21 cellular contexts compared by ENCODE assay signal in the genomic region with DNA sequence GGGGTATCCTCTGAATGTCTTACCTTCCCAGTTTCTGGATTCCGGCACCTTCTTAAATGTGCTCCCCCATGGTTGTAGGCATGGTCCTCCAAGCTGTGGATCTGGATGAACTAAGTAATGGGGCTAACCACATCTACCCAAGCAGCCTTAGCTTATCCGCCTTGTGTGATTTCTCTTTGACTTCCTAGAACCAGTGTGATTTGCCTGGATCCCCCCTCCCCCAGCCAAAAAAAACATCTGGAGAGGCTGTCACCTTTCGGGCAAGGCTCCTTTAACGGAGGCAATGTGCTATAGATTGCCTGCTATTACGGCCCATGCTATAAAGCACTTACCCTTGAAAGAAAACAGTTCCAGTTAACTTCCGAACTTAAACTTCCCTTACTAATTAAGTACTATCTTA.
"Had no signal": no experiment of that assay in that cellular context is flagged by ENCODE, and none has a peak within 500 bp of the region (broad histone marks: within the 10 kb centered on the region; RNA-seq: fewer than 3 reads in every experiment).

No MANE protein-coding gene starts in this region.

- H3K4me1 Mint-ChIP-seq: neural progenitor cell had no signal

- H3K4me1 ChIP-seq: right atrium auricular region, thyroid gland, uterus had no signal

- H3K9me3 ChIP-seq: left ventricle myocardium inferior, lower lobe of right lung, ovary, right atrium auricular region, thyroid gland, upper lobe of left lung, uterus had no signal

- H3K27ac ChIP-seq: coronary artery, hepatocyte, left ventricle myocardium inferior, lower lobe of right lung, neural progenitor cell, ovary, right atrium auricular region, thyroid gland, upper lobe of left lung, uterus had no signal

- H3K4me3 ChIP-seq: coronary artery, dorsolateral prefrontal cortex, hepatocyte, left ventricle myocardium inferior, lower lobe of right lung, neural progenitor cell, ovary, right atrium auricular region, thyroid gland, upper lobe of left lung, uterus had no signal

- ATAC-seq: left cardiac atrium; lower lobe of right lung; naive thymus-derived CD4-positive, alpha-beta T cell had no signal

- DNase-seq: dorsolateral prefrontal cortex; effector CD8-positive, alpha-beta T cell; foreskin melanocyte; head of caudate nucleus; kidney; left cardiac atrium; left ventricle myocardium inferior; lower lobe of right lung; naive thymus-derived CD4-positive, alpha-beta T cell; nucleus accumbens; ovary; small intestine; stimulated activated CD4-positive, alpha-beta T cell treated with anti-CD3 and anti-CD28 coated beads, Interleukin-2, amount 100 ng/mL, for 48 hours; stimulated activated naive CD4-positive, alpha-beta T cell treated with Interleukin-2 at 50 U/mL for 16 hours; thyroid gland; upper lobe of left lung; uterus had no signal

- H3K27ac Mint-ChIP-seq: neural progenitor cell had no signal

- H3K27me3 Mint-ChIP-seq: naive thymus-derived CD4-positive, alpha-beta T cell had no signal

- H3K27me3 ChIP-seq: dorsolateral prefrontal cortex, hepatocyte, neural progenitor cell, ovary, right atrium auricular region, thyroid gland, upper lobe of left lung, uterus had no signal

- H3K4me3 Mint-ChIP-seq: naive thymus-derived CD4-positive, alpha-beta T cell; neural progenitor cell had no signal

- H3K36me3 ChIP-seq: ovary, thyroid gland, uterus had no signal
